ENCODE assay signal across 16 cellular contexts in genomic region chr6:21922086-21922485, GRCh38.
DNase-seq lines count a peak whose midpoint lies in the region; ATAC-seq, FAIRE-seq and TF ChIP-seq lines count a peak whose summit lies in the region.
"Had no signal": no experiment of that assay in that cellular context is flagged by ENCODE, and none has a peak within 500 bp of the region (broad histone marks: within the 10 kb centered on the region; RNA-seq: fewer than 3 reads in every experiment).

No MANE protein-coding gene starts in this region.

- POLR2A ChIA-PET in SK-N-SH (lab: Yijun Ruan, JAX) = no interaction called here
- POLR2A ChIA-PET in activated CD8-positive, alpha-beta T cell treated with anti-CD3 and anti-CD28 coated beads for 36 hours (lab: Charles Lee) = no interaction called here

- no peak overlapping the region for H3K4me3 Mint-ChIP-seq in astrocyte (ENCODE audit: unreplicated experiment)
- no peak overlapping the region for H3K4me3 Mint-ChIP-seq in activated T-cell treated with anti-CD3 and anti-CD28 coated beads, Interleukin-2, amount 50 U/mL, for 4 hours
- no peak overlapping the region for H3K4me3 Mint-ChIP-seq in activated CD8-positive, alpha-beta T cell treated with anti-CD3 and anti-CD28 coated beads for 36 hours
- H3K4me3 Mint-ChIP-seq: activated naive CD4-positive, alpha-beta T cell treated with anti-CD3 and anti-CD28 coated beads for 36 hours; stimulated activated naive CD8-positive, alpha-beta T cell treated with anti-CD3 and anti-CD28 coated beads, Interleukin-15, Interleukin-2, amounts not matched to agents 100 ng/mL and 50 ng/mL, for 24 hours had no signal

- CTCF ChIA-PET in SK-N-SH (lab: Yijun Ruan, JAX) = interaction anchor here (1.0 to 1.4 kb wide), 2 partner anchors 10 to 15 kb away, joined by 3 read pairs; no protein-coding TSS in a partner anchor
- CTCF ChIA-PET in activated CD8-positive, alpha-beta T cell treated with anti-CD3 and anti-CD28 coated beads for 36 hours (lab: Charles Lee) = no interaction called here

- H3K4me3 ChIP-seq in SK-N-SH (ENCODE audit: low read depth in 2 of 2, low read length in 1 of 2) = no peak overlapping the region
- H3K4me3 ChIP-seq in astrocyte (ENCODE audit: insufficient read depth, low read depth, low read length) = no peak overlapping the region
- no peak overlapping the region for H3K4me3 ChIP-seq in kidney epithelial cell (ENCODE audit: low read depth, low read length)
- H3K4me3 ChIP-seq: heart right ventricle had no signal

- H3K27ac ChIP-seq in SK-N-SH (ENCODE audit: low read depth in 2 of 2, low read length in 1 of 2) = no peak overlapping the region
- H3K27ac ChIP-seq in astrocyte (ENCODE audit: low read depth, low read length) = no peak overlapping the region
- H3K27ac ChIP-seq: heart right ventricle had no signal

- WGBS in SK-N-SH (ENCODE audit: low lambda C conversion rate) = 75% methylated on average over 2 of the region's 2 CpGs

- H3K4me2 ChIP-seq in SK-N-SH (no peak overlapping the region), astrocyte (ENCODE audit: low read length) (peak overlapping the region; percentile 27)

- no peak for TF ChIP-seq CTCF in SK-N-SH (IDR thresholded peaks at IDR 0.05)
- TF ChIP-seq CTCF in astrocyte (IDR thresholded peaks at IDR 0.05; ENCODE audit: insufficient read depth, low read depth, low read length) = no peak
- TF ChIP-seq CTCF in kidney epithelial cell (IDR thresholded peaks at IDR 0.05; ENCODE audit: insufficient read depth, low read length, poor library complexity, severe bottlenecking) = no peak
- TF ChIP-seq CTCF in activated CD8-positive, alpha-beta T cell treated with anti-CD3 and anti-CD28 coated beads for 36 hours (IDR thresholded peaks at IDR 0.05) = no peak

- H3K79me2 ChIP-seq in SK-N-SH (ENCODE audit: insufficient read depth) (peaks cover 5% of the 10 kb centered on the region; the same call in 1 of the 2 replicates), astrocyte (ENCODE audit: insufficient read depth, low read length) (no peaks in the 10 kb centered on the region)

- no peak for TF ChIP-seq EP300 in SK-N-SH (IDR thresholded peaks at IDR 0.05; ENCODE audit: borderline replicate concordance in 1 of 2, low read depth in 1 of 2, low read length in 1 of 2)

- FAIRE-seq in astrocyte (lab: Jason Lieb, UNC) = peak; percentile 29

- peak; percentile 31; the same call in 2 of the 3 replicates for ATAC-seq in SK-N-SH treated with all-trans-retinoic acid at 6 μM for 48 hours
- ATAC-seq in GM21360 (IDR thresholded peaks at IDR 0.05; ENCODE audit: unreplicated experiment) = no peak
- ATAC-seq in activated T-cell treated with anti-CD3 and anti-CD28 coated beads, Interleukin-2, amount 50 U/mL, for 4 hours = no peak
- no peak for ATAC-seq in activated CD8-positive, alpha-beta T cell treated with anti-CD3 and anti-CD28 coated beads for 36 hours
- ATAC-seq: heart right ventricle had no signal

- peaks cover 0 to 5% of the 10 kb centered on the region in 2 experiments for H3K36me3 ChIP-seq in SK-N-SH (replicated peaks in 1 of 2; ENCODE audit: control insufficient read depth in 1 of 2, insufficient read depth in 2 of 2, low read length in 1 of 2)
- no peaks in the 10 kb centered on the region for H3K36me3 ChIP-seq in astrocyte (ENCODE audit: insufficient read depth, low read length)
- no peaks in the 10 kb centered on the region for H3K36me3 ChIP-seq in kidney epithelial cell (ENCODE audit: control insufficient read depth, insufficient read depth, low read length)
- H3K36me3 ChIP-seq: heart right ventricle had no signal

- H3K36me3 Mint-ChIP-seq in astrocyte (ENCODE audit: low read depth, unreplicated experiment) = peaks cover 6% of the 10 kb centered on the region
- H3K36me3 Mint-ChIP-seq in activated T-cell treated with anti-CD3 and anti-CD28 coated beads, Interleukin-2, amount 50 U/mL, for 4 hours (ENCODE audit: insufficient read depth) = no peaks in the 10 kb centered on the region
- H3K36me3 Mint-ChIP-seq in activated CD8-positive, alpha-beta T cell treated with anti-CD3 and anti-CD28 coated beads for 36 hours (ENCODE audit: low read depth) = no peaks in the 10 kb centered on the region

- peaks cover 5% of the 10 kb centered on the region for H3F3A ChIP-seq in SK-N-SH (replicated peaks; ENCODE audit: insufficient read depth)

- no peaks in the 10 kb centered on the region for H3K9me3 ChIP-seq in SK-N-SH
- H3K9me3 ChIP-seq in astrocyte (ENCODE audit: insufficient read depth, low read depth, low read length) = no peaks in the 10 kb centered on the region
- H3K9me3 ChIP-seq: heart right ventricle had no signal

- H2AFZ ChIP-seq in SK-N-SH (ENCODE audit: low read depth) = no peak overlapping the region
- H2AFZ ChIP-seq in astrocyte (ENCODE audit: low read depth, low read length) = no peak overlapping the region

- H3K9ac ChIP-seq in SK-N-SH (no peak overlapping the region), astrocyte (ENCODE audit: low read length) (no peak overlapping the region)

- TF ChIP-seq RAD21 in SK-N-SH (IDR thresholded peaks at IDR 0.05; ENCODE audit: low read length) = no peak

- H3K4me1 Mint-ChIP-seq in astrocyte (ENCODE audit: low read depth, unreplicated experiment) = peaks cover 25% of the 10 kb centered on the region
- no peaks in the 10 kb centered on the region for H3K4me1 Mint-ChIP-seq in activated T-cell treated with anti-CD3 and anti-CD28 coated beads, Interleukin-2, amount 50 U/mL, for 4 hours (ENCODE audit: low read depth)
- peaks cover 13% of the 10 kb centered on the region for H3K4me1 Mint-ChIP-seq in activated CD8-positive, alpha-beta T cell treated with anti-CD3 and anti-CD28 coated beads for 36 hours (ENCODE audit: low read depth)

- DNase-seq in SK-N-SH (no peak), astrocyte (ENCODE audit: low read depth) (peak; percentile 84), kidney epithelial cell (ENCODE audit: low read depth) (peak; percentile 80), NCI-H2107 treated with DMSO at 0.1 percent for 48 hours (lab: John Stamatoyannopoulos, UW; ENCODE audit: unreplicated experiment) (no peak)
- DNase-seq in activated T-cell treated with anti-CD3 and anti-CD28 coated beads, Interleukin-2, amount 50 U/mL, for 4 hours = no peak
- DNase-seq in activated CD8-positive, alpha-beta T cell treated with anti-CD3 and anti-CD28 coated beads for 36 hours = no peak
- DNase-seq: 8988T; activated naive CD4-positive, alpha-beta T cell treated with anti-CD3 and anti-CD28 coated beads for 36 hours; COR-L47; heart right ventricle; MV-4-11; NCI-H2171 treated with DMSO at 0.1 percent for 48 hours; occipital lobe had no signal

- peaks cover 0 to 5% of the 10 kb centered on the region in 2 experiments; a peak in 1 of 4 replicates for H3K4me1 ChIP-seq in SK-N-SH (ENCODE audit: control insufficient read depth in 1 of 2, insufficient read depth in 2 of 2, low read depth in 1 of 2, low read length in 1 of 2)
- peaks cover 3% of the 10 kb centered on the region for H3K4me1 ChIP-seq in astrocyte (ENCODE audit: insufficient read depth, low read length)

- no peaks in the 10 kb centered on the region for H3K27me3 Mint-ChIP-seq in astrocyte (ENCODE audit: low read depth, unreplicated experiment)
- H3K27me3 Mint-ChIP-seq in activated T-cell treated with anti-CD3 and anti-CD28 coated beads, Interleukin-2, amount 50 U/mL, for 4 hours (ENCODE audit: low read depth) = no peaks in the 10 kb centered on the region
- H3K27me3 Mint-ChIP-seq in activated CD8-positive, alpha-beta T cell treated with anti-CD3 and anti-CD28 coated beads for 36 hours = no peaks in the 10 kb centered on the region
- H3K27me3 Mint-ChIP-seq: stimulated activated naive CD8-positive, alpha-beta T cell treated with anti-CD3 and anti-CD28 coated beads, Interleukin-15, Interleukin-2, amounts not matched to agents 100 ng/mL and 50 ng/mL, for 24 hours had no signal

- H3K27ac Mint-ChIP-seq in astrocyte (ENCODE audit: unreplicated experiment) = peak overlapping the region; percentile 22
- H3K27ac Mint-ChIP-seq in activated CD8-positive, alpha-beta T cell treated with anti-CD3 and anti-CD28 coated beads for 36 hours = no peak overlapping the region
- H3K27ac Mint-ChIP-seq: activated naive CD4-positive, alpha-beta T cell treated with anti-CD3 and anti-CD28 coated beads for 36 hours; stimulated activated naive CD8-positive, alpha-beta T cell treated with anti-CD3 and anti-CD28 coated beads, Interleukin-15, Interleukin-2, amounts not matched to agents 100 ng/mL and 50 ng/mL, for 24 hours had no signal

- H3K9me3 Mint-ChIP-seq in astrocyte (ENCODE audit: unreplicated experiment) = peaks cover 2% of the 10 kb centered on the region
- H3K9me3 Mint-ChIP-seq in activated T-cell treated with anti-CD3 and anti-CD28 coated beads, Interleukin-2, amount 50 U/mL, for 4 hours = no peaks in the 10 kb centered on the region
- H3K9me3 Mint-ChIP-seq in activated CD8-positive, alpha-beta T cell treated with anti-CD3 and anti-CD28 coated beads for 36 hours = no peaks in the 10 kb centered on the region
- H3K9me3 Mint-ChIP-seq: activated naive CD4-positive, alpha-beta T cell treated with anti-CD3 and anti-CD28 coated beads for 36 hours had no signal

- no peaks in the 10 kb centered on the region for H3K27me3 ChIP-seq in SK-N-SH (ENCODE audit: insufficient read depth)
- no peaks in the 10 kb centered on the region for H3K27me3 ChIP-seq in astrocyte (ENCODE audit: insufficient read depth, low read length)
- no peaks in the 10 kb centered on the region for H3K27me3 ChIP-seq in kidney epithelial cell (ENCODE audit: control insufficient read depth, insufficient read depth, low read length)
- H3K27me3 ChIP-seq: heart right ventricle had no signal

- intact Hi-C loops in activated CD8-positive, alpha-beta T cell treated with anti-CD3 and anti-CD28 coated beads for 36 hours (cut with micrococcal nuclease) = no loop called here

- H3K9me2 ChIP-seq in SK-N-SH = no peaks in the 10 kb centered on the region

- H4K20me1 ChIP-seq in SK-N-SH (ENCODE audit: insufficient read depth) (no peaks in the 10 kb centered on the region), astrocyte (ENCODE audit: insufficient read depth, low read length) (no peaks in the 10 kb centered on the region)

TF ChIP-seq in SK-N-SH treated with all-trans-retinoic acid at 6 μM for 48 hours, 23 proteins besides CTCF, POLR2A, EP300 and RAD21 (continues in another document):
- TF ChIP-seq ZC3H10 (CRISPR knock-in tag; IDR thresholded peaks at IDR 0.05) = no peak
- TF ChIP-seq GLIS3 (CRISPR knock-in tag; IDR thresholded peaks at IDR 0.05) = no peak
- TF ChIP-seq ARNTL (CRISPR knock-in tag; IDR thresholded peaks at IDR 0.05; ENCODE audit: borderline replicate concordance, low read depth) = no peak

TF ChIP-seq in SK-N-SH, 30 proteins besides CTCF, POLR2A, EP300 and RAD21 (continues in another document):
- TF ChIP-seq, protein P1, sequence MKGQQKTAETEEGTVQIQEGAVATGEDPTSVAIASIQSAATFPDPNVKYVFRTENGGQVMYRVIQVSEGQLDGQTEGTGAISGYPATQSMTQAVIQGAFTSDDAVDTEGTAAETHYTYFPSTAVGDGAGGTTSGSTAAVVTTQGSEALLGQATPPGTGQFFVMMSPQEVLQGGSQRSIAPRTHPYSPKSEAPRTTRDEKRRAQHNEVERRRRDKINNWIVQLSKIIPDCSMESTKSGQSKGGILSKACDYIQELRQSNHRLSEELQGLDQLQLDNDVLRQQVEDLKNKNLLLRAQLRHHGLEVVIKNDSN (IDR thresholded peaks at IDR 0.05; ENCODE audit: borderline replicate concordance, low read depth) = no peak
- TF ChIP-seq NFIC (IDR thresholded peaks at IDR 0.05; ENCODE audit: borderline replicate concordance) = no peak

Comparison
In these comparisons a context has a peak if more than half of its experiments do, and no peak if none do; other contexts are left out.
1. DNase-seq: peak in astrocyte (single experiment) and kidney epithelial cell (single experiment); none in SK-N-SH (single experiment), NCI-H2107 treated with DMSO at 0.1 percent for 48 hours (single experiment), activated T-cell treated with anti-CD3 and anti-CD28 coated beads, Interleukin-2, amount 50 U/mL, for 4 hours (single experiment) and activated CD8-positive, alpha-beta T cell treated with anti-CD3 and anti-CD28 coated beads for 36 hours (single experiment).